Comparison of ENCODE assay signal across 8 cellular contexts in genomic region chr17:7688808-7689316, GRCh38.
DNase-seq lines count a peak whose midpoint lies in the region; ATAC-seq and TF ChIP-seq lines count a peak whose summit lies in the region.

No MANE protein-coding gene starts in this region.

- peaks cover 14% of the 10 kb centered on the region; the same call in 1 of the 2 replicates for H3K4me1 ChIP-seq in HUES6 (ENCODE audit: control insufficient read depth, insufficient read depth, low read length)
- H3K4me1 ChIP-seq in mucosa of stomach (ENCODE audit: control insufficient read depth, insufficient read depth, low read length): peaks cover 10% of the 10 kb centered on the region

- H3K9ac ChIP-seq in HUES6 (ENCODE audit: low read length) (peak overlapping the region; percentile 74), mucosa of stomach (ENCODE audit: low read length) (peak overlapping the region; percentile 84)

- H3K27ac ChIP-seq in 22Rv1 (peak overlapping the region; percentile 96), HUES6 (ENCODE audit: low read depth, low read length) (no peak overlapping the region)

- ATAC-seq in HG03097 (IDR thresholded peaks at IDR 0.05; ENCODE audit: low FRiP score, unreplicated experiment) (no peak), GM21360 (IDR thresholded peaks at IDR 0.05; ENCODE audit: unreplicated experiment) (no peak)

- TF ChIP-seq CTCF in 22Rv1 (IDR thresholded peaks at IDR 0.05): no peak
- TF ChIP-seq CTCF in cardiac fibroblast (IDR thresholded peaks at IDR 0.05; ENCODE audit: low read depth, low read length): no peak

- H3K36me3 ChIP-seq in HUES6 (ENCODE audit: control insufficient read depth, insufficient read depth, low read length) (peaks cover 16% of the 10 kb centered on the region), mucosa of stomach (ENCODE audit: control insufficient read depth, insufficient read depth, low read length) (no peaks in the 10 kb centered on the region)

- H3K27me3 ChIP-seq in HUES6 (ENCODE audit: control insufficient read depth, insufficient read depth, low read length) (no peaks in the 10 kb centered on the region), mucosa of stomach (ENCODE audit: control insufficient read depth, insufficient read depth, low read length) (no peaks in the 10 kb centered on the region)

- DNase-seq in cardiac fibroblast (ENCODE audit: low read depth in 2 of 2) (no peak), GF-D8 (lab: John Stamatoyannopoulos, UW) (no peak)
- no peak for DNase-seq in activated CD4-positive, CD25-positive, alpha-beta regulatory T cell (lab: John Stamatoyannopoulos, UW)

- no peaks in the 10 kb centered on the region for H3K9me3 ChIP-seq in HUES6 (ENCODE audit: control insufficient read depth, insufficient read depth, low read depth, low read length)
- no peaks in the 10 kb centered on the region for H3K9me3 ChIP-seq in mucosa of stomach (ENCODE audit: control insufficient read depth, low read length)

- peak overlapping the region; percentile 65 for H3K4me3 ChIP-seq in HUES6 (ENCODE audit: low read depth, low read length)
- H3K4me3 ChIP-seq in cardiac fibroblast (replicated peaks in 1 of 2; ENCODE audit: low read depth in 2 of 2, low read length in 2 of 2): peak overlapping the region; percentile 66 to 90
- H3K4me3 ChIP-seq in mucosa of stomach (ENCODE audit: low read length): peak overlapping the region; percentile 97
